ENCODE assay signal across 8 cellular contexts in genomic region chr5:83430130-83431010, GRCh38. TPM values are rescaled to one million over a fixed set of nuclear protein-coding genes. Genes with fewer than 3 reads are reported as not detected.
DNase-seq lines count a peak whose midpoint lies in the region; ATAC-seq and TF ChIP-seq lines count a peak whose summit lies in the region.

No MANE protein-coding gene starts in this region.

- H3F3A ChIP-seq in SU-DHL-6 (ENCODE audit: insufficient read depth) = no peaks in the 10 kb centered on the region

- no peaks in the 10 kb centered on the region for H3K79me2 ChIP-seq in KMS-11 (ENCODE audit: insufficient read depth, low read depth)
- no peaks in the 10 kb centered on the region for H3K79me2 ChIP-seq in SU-DHL-6 (ENCODE audit: insufficient read depth, low read length)

- intact Hi-C loops in adrenal gland (cut with DNase I) = no loop called here

- H3K27ac ChIP-seq in KMS-11 (no peak overlapping the region), SU-DHL-6 (ENCODE audit: low read depth, low read length) (no peak overlapping the region), adrenal gland (no peak overlapping the region), right atrium auricular region (no peak overlapping the region)

- H2AFZ ChIP-seq in KMS-11 (ENCODE audit: low read depth) (no peak overlapping the region), SU-DHL-6 (ENCODE audit: low read depth, low read length, severe bottlenecking) (no peak overlapping the region)

- peak; percentile 57 for ATAC-seq in GM21619 (IDR thresholded peaks at IDR 0.05; ENCODE audit: unreplicated experiment)
- ATAC-seq in GM19397 (IDR thresholded peaks at IDR 0.05; ENCODE audit: unreplicated experiment) = no peak

- WGBS in adrenal gland, 4 donors = 27 to 38% (median 34%) methylated on average over 13 of the region's 13 CpGs

- no peak for TF ChIP-seq POLR2A in adrenal gland (IDR thresholded peaks at IDR 0.05)

- no peaks in the 10 kb centered on the region for H3K9me2 ChIP-seq in SU-DHL-6 (replicated peaks; ENCODE audit: insufficient read depth, low read length)

- H4K20me1 ChIP-seq in KMS-11 (ENCODE audit: insufficient read depth) (no peaks in the 10 kb centered on the region), SU-DHL-6 (ENCODE audit: low read depth, low read length) (no peaks in the 10 kb centered on the region)

- no peaks in the 10 kb centered on the region for H3K27me3 ChIP-seq in KMS-11 (ENCODE audit: insufficient read depth, low read depth)
- no peaks in the 10 kb centered on the region for H3K27me3 ChIP-seq in SU-DHL-6 (ENCODE audit: low read length)
- no peaks in the 10 kb centered on the region for H3K27me3 ChIP-seq in adrenal gland
- no peaks in the 10 kb centered on the region for H3K27me3 ChIP-seq in right atrium auricular region

- H3K9ac ChIP-seq in KMS-11 (no peak overlapping the region), SU-DHL-6 (ENCODE audit: low read length) (no peak overlapping the region)

- peak; percentile 78 for DNase-seq in ELR (ENCODE audit: low read depth)
- DNase-seq in adrenal gland = peak; percentile 51 to 80 (median 58)
- peak; percentile 73 for DNase-seq in right atrium auricular region (ENCODE audit: low spot score)
- peak; percentile 28 for DNase-seq in retinal pigment epithelial cell (ENCODE audit: low read depth)

- TF ChIP-seq CTCF in KMS-11 (conservative IDR thresholded peaks at IDR 0.05; ENCODE audit: low read depth, low read length) (peak; percentile 71), SU-DHL-6 (IDR thresholded peaks at IDR 0.05; ENCODE audit: insufficient read depth, low read length, poor library complexity, severe bottlenecking) (peak; percentile 90), adrenal gland (IDR thresholded peaks at IDR 0.05) (peak; percentile 59 to 89 (median 80)), right atrium auricular region (IDR thresholded peaks at IDR 0.05) (peak; percentile 84 to 88), retinal pigment epithelial cell (conservative IDR thresholded peaks at IDR 0.05; ENCODE audit: low read depth, low read length) (peak; percentile 97)

- no peaks in the 10 kb centered on the region for H3K36me3 ChIP-seq in KMS-11 (ENCODE audit: insufficient read depth)
- H3K36me3 ChIP-seq in SU-DHL-6 (ENCODE audit: low read length) = no peaks in the 10 kb centered on the region
- H3K36me3 ChIP-seq in adrenal gland (replicated peaks in 1 of 2) = no peaks in the 10 kb centered on the region
- no peaks in the 10 kb centered on the region for H3K36me3 ChIP-seq in right atrium auricular region

- H3K9me3 ChIP-seq in SU-DHL-6 (ENCODE audit: insufficient read depth, low read length) (no peaks in the 10 kb centered on the region), adrenal gland (replicated peaks in 1 of 3) (no peaks in the 10 kb centered on the region), right atrium auricular region (no peaks in the 10 kb centered on the region)

- H3K4me3 ChIP-seq in KMS-11 (IDR thresholded peaks at IDR 0.05; ENCODE audit: insufficient read depth, low read depth, low read length) (no peak overlapping the region), SU-DHL-6 (ENCODE audit: insufficient read depth, low read length, poor library complexity, severe bottlenecking) (no peak overlapping the region), adrenal gland (no peak overlapping the region), right atrium auricular region (no peak overlapping the region), retinal pigment epithelial cell (ENCODE audit: low read length) (no peak overlapping the region)

- H3K4me2 ChIP-seq in KMS-11 (no peak overlapping the region), SU-DHL-6 (ENCODE audit: low read depth, low read length, poor library complexity, severe bottlenecking) (no peak overlapping the region)

- H3K4me1 ChIP-seq in KMS-11 (ENCODE audit: low read depth, poor library complexity, severe bottlenecking) (no peaks in the 10 kb centered on the region), adrenal gland (replicated peaks in 1 of 2) (no peaks in the 10 kb centered on the region), right atrium auricular region (no peaks in the 10 kb centered on the region)

RNA-seq across cellular contexts. Expression of gene VCAN, which starts 41.2 kb away (rescaled TPM):
- total RNA-seq in adrenal gland = 100 to 1,000 TPM in 7 of 8 donors, 10 to 100 TPM in 1; 36.4 to 171 (median 151) TPM
- polyA plus RNA-seq in adrenal gland = 10 to 100 TPM; 10.0 to 38.5 (median 31.9) TPM
- total RNA-seq in right atrium auricular region = 100 to 1,000 TPM in 1 of 2 donors, 10 to 100 TPM in 1; 72.0 to 139 TPM

Comparison
In these comparisons a context has a peak if more than half of its experiments do, and no peak if none do; other contexts are left out.
1. DNase-seq: peak in every context shown above with its lines; median percentile 78 in ELR; 73 in right atrium auricular region; 58 in adrenal gland; 28 in retinal pigment epithelial cell.